In genomic region chr13:26037302-26037701, GRCh38 we compare ENCODE assay signal across 8 cellular contexts. TPM values are rescaled to one million over a fixed set of nuclear protein-coding genes. Genes with fewer than 3 reads are reported as not detected.
A peak's percentile ranks its signal among the peaks of the same experiment; 100 is the strongest.
DNase-seq lines count a peak whose midpoint lies in the region; ATAC-seq and TF ChIP-seq lines count a peak whose summit lies in the region.

No MANE protein-coding gene starts in this region.

- H3K36me3 ChIP-seq in colonic mucosa = no peaks in the 10 kb centered on the region

- intact Hi-C loops in colonic mucosa (cut with DNase I) = no loop called here

- no peak overlapping the region for H3K27ac ChIP-seq in colonic mucosa

- peaks cover 4% of the 10 kb centered on the region for H3K9me3 Mint-ChIP-seq in neural crest cell

- peak; percentile 72 for DNase-seq in DMS 273 (lab: John Stamatoyannopoulos, UW; ENCODE audit: unreplicated experiment)
- DNase-seq in DMS 273 treated with DMSO at 0.1 percent for 48 hours (lab: John Stamatoyannopoulos, UW) = no peak
- DNase-seq in NCI-H1092 (lab: John Stamatoyannopoulos, UW) = peak; percentile 33
- peak; percentile 20 for DNase-seq in colonic mucosa
- DNase-seq in neural crest cell (ENCODE audit: low read depth, low spot score) = peak; percentile 43
- no peak for DNase-seq in 8988T

- no peaks in the 10 kb centered on the region for H3K27me3 Mint-ChIP-seq in neural crest cell (ENCODE audit: low read depth)

- no peaks in the 10 kb centered on the region for H3K36me3 Mint-ChIP-seq in neural crest cell (ENCODE audit: low read depth)

- no peak overlapping the region for H3K27ac Mint-ChIP-seq in neural crest cell (ENCODE audit: unreplicated experiment)

- no peak for ATAC-seq in GM19455 (IDR thresholded peaks at IDR 0.05; ENCODE audit: unreplicated experiment)
- ATAC-seq in HG03280 (IDR thresholded peaks at IDR 0.05; ENCODE audit: unreplicated experiment) = no peak

- no peaks in the 10 kb centered on the region for H3K4me1 Mint-ChIP-seq in neural crest cell

- no peaks in the 10 kb centered on the region for H3K27me3 ChIP-seq in colonic mucosa

- no peaks in the 10 kb centered on the region for H3K9me3 ChIP-seq in colonic mucosa

- no peak overlapping the region for H3K4me3 Mint-ChIP-seq in neural crest cell

- H3K4me3 ChIP-seq in colonic mucosa = no peak overlapping the region

- no peaks in the 10 kb centered on the region for H3K4me1 ChIP-seq in colonic mucosa

- TF ChIP-seq CTCF in colonic mucosa (IDR thresholded peaks at IDR 0.05) (peak; percentile 12), neural crest cell (conservative IDR thresholded peaks at IDR 0.05) (peak; percentile 59)

- H3K9ac ChIP-seq in colonic mucosa (ENCODE audit: low read depth in 2 of 2, low read length in 2 of 2) = no peak overlapping the region

RNA-seq across cellular contexts. Expression of gene SHISA2, which starts 14.5 kb away (rescaled TPM):
- total RNA-seq in colonic mucosa = under 1 TPM; 0.20 to 0.24 TPM
- 1.3 and 1.7 TPM in 2 replicates for total RNA-seq in neural crest cell

Comparison
In these comparisons a context has a peak if more than half of its experiments do, and no peak if none do; other contexts are left out.
1. DNase-seq: peak in DMS 273 (single experiment), NCI-H1092 (single experiment), colonic mucosa (single experiment) and neural crest cell (single experiment); none in DMS 273 treated with DMSO at 0.1 percent for 48 hours (single experiment) and 8988T (single experiment).